ENCODE assay signal across 8 cellular contexts in the genomic region with DNA sequence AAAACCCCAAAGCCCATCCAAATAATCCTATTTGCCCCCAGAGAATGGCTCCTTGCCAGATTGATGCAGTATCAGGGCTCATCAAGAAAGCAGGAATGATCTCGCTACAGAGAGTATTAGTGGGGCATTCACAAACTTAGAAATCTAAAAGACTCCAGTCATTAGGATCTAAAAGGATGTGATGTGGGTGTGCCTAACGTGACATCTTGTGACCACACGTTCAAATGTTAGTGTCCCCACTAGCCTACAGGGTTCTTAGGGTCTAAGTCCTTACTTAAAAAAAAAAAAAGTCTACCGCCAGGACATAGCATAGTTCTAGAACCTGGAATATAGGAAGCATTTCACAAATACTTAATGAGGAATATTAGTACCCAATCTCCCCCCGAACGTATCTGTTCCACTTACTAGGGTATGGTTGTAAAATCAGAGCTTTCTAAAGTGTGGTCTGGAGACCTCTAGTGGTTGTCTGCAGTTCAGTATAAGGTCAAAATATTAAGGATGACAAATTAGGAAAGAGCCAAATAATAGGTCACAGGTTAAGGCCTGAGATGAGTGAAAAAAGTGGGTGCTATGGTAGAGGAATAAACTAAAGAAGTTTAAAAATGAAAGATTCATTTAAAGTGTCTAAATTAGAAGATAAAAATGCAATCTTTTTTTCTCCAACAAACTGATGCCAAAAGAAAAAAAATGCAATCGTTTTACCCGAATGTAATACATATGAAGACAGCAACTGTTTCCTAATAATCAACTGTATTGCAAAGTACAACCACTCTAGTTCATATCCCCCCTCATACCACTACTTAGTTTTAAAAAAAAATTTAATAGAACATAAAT. TPM values are rescaled to one million over a fixed set of nuclear protein-coding genes. Genes with fewer than 3 reads are reported as not detected.
A peak's percentile ranks its signal among the peaks of the same experiment; 100 is the strongest.
DNase-seq lines count a peak whose midpoint lies in the region; ATAC-seq, FAIRE-seq and TF ChIP-seq lines count a peak whose summit lies in the region.

No MANE protein-coding gene starts in this region.

- H3K36me3 ChIP-seq in neuronal stem cell (replicated peaks in 1 of 2; ENCODE audit: control insufficient read depth in 2 of 2, insufficient read depth in 2 of 2, low read length in 2 of 2), result no peaks in the 10 kb centered on the region

- no peak overlapping the region for H3K23ac ChIP-seq in neuronal stem cell (ENCODE audit: low read depth, low read length, poor library complexity)

- DNase-seq in A549 (ENCODE audit: low read depth in 1 of 2, low spot score in 1 of 2), result peak; percentile 24 to 49
- DNase-seq in GM12891 (ENCODE audit: insufficient read length, low spot score), result no peak
- DNase-seq in NCI-H460 (ENCODE audit: extremely low read depth, low read depth), result peak; percentile 24
- DNase-seq in chondrocyte (ENCODE audit: low spot score), result no peak
- peak; percentile 11 for DNase-seq in neuronal stem cell (ENCODE audit: low spot score)
- DNase-seq in NCI-H128 (lab: John Stamatoyannopoulos, UW; ENCODE audit: unreplicated experiment), result no peak

- peak; percentile 88 to 94 for ATAC-seq in A549
- no peak for ATAC-seq in GM19035 (IDR thresholded peaks at IDR 0.05; ENCODE audit: unreplicated experiment)
- ATAC-seq in HG03432 (IDR thresholded peaks at IDR 0.05; ENCODE audit: unreplicated experiment), result no peak

- H2AK5ac ChIP-seq in neuronal stem cell (ENCODE audit: low read depth, low read length), result no peak overlapping the region

- no peaks in the 10 kb centered on the region for H3K79me1 ChIP-seq in neuronal stem cell (ENCODE audit: low read depth, low read length)

- H3K9me3 ChIP-seq in A549 (no peaks in the 10 kb centered on the region), neuronal stem cell (replicated peaks in 1 of 2; ENCODE audit: control insufficient read depth in 2 of 2, insufficient read depth in 1 of 2, low read depth in 1 of 2, low read length in 2 of 2) (no peaks in the 10 kb centered on the region)

- no peak overlapping the region for H3K9ac ChIP-seq in neuronal stem cell (ENCODE audit: low read depth, low read length, poor library complexity)

- H3K27me3 Mint-ChIP-seq in chondrocyte (ENCODE audit: low read depth), result no peaks in the 10 kb centered on the region

- POLR2A ChIA-PET in A549 (lab: Yijun Ruan, JAX), result interaction anchor here (0.6 kb wide), 2 partner anchors 115 to 150 kb away, joined by 6 to 7 read pairs; no protein-coding TSS in a partner anchor

- H2BK15ac ChIP-seq in neuronal stem cell (ENCODE audit: low read length), result no peak overlapping the region

- peak; percentile 71 to 79 for TF ChIP-seq RAD21 in A549 (conservative IDR thresholded peaks at IDR 0.05 in 1 of 2, IDR thresholded peaks at IDR 0.05 in 1 of 2)

- H2BK120ac ChIP-seq in neuronal stem cell (ENCODE audit: low read depth, low read length), result no peak overlapping the region

- no peak overlapping the region for H4K91ac ChIP-seq in neuronal stem cell (ENCODE audit: low read depth, low read length, poor library complexity)

- no peak overlapping the region for H2BK5ac ChIP-seq in neuronal stem cell (ENCODE audit: low read length)

- H2AFZ ChIP-seq in neuronal stem cell (ENCODE audit: low read length), result no peak overlapping the region

- H3K4me2 ChIP-seq in A549 (no peak overlapping the region), neuronal stem cell (ENCODE audit: insufficient read depth, low read length, poor library complexity, severe bottlenecking) (no peak overlapping the region)

- H3K4ac ChIP-seq in neuronal stem cell (ENCODE audit: low read length), result no peak overlapping the region

- H3K18ac ChIP-seq in neuronal stem cell (ENCODE audit: low read length), result no peak overlapping the region

- H3K27ac ChIP-seq in A549 (no peak overlapping the region), neuronal stem cell (replicated peaks; ENCODE audit: low read length) (no peak overlapping the region)

- no peaks in the 10 kb centered on the region for H3K36me3 Mint-ChIP-seq in chondrocyte (ENCODE audit: low read depth)

- TF ChIP-seq EP300 in A549 (IDR thresholded peaks at IDR 0.05), result no peak

- no peak overlapping the region for H3K27ac Mint-ChIP-seq in chondrocyte (ENCODE audit: unreplicated experiment)

- no peak overlapping the region for H3K14ac ChIP-seq in neuronal stem cell (ENCODE audit: low read length)

- 60% methylated on average over 8 of the region's 8 CpGs for WGBS in A549 (ENCODE audit: missing lambda C conversion rate)
- WGBS in neuronal stem cell (ENCODE audit: extremely low coverage in 2 of 2, insufficient read length in 2 of 2, insufficient replicate concordance in 1 of 2), 2 donors, result no CpG with 5 or more reads among the region's 8 CpGs

- TF ChIP-seq CTCF in A549 (IDR thresholded peaks at IDR 0.05), result peak; percentile 85
- TF ChIP-seq CTCF in chondrocyte (IDR thresholded peaks at IDR 0.05), result peak; percentile 88

- CTCF ChIA-PET in A549 (lab: Yijun Ruan, JAX), result interaction anchor here (0.5 to 4.3 kb wide), 18 partner anchors 8 to 1069 kb away, joined by 3 to 51 read pairs (median 3); no protein-coding TSS in a partner anchor

- H3K4me3 ChIP-seq in A549 (no peak overlapping the region), neuronal stem cell (ENCODE audit: low read length in 2 of 2) (no peak overlapping the region)

- peak; percentile 97 for FAIRE-seq in A549 (lab: Jason Lieb, UNC)
- FAIRE-seq in GM12891 (lab: Jason Lieb, UNC), result peak; percentile 40

- no peak overlapping the region for H4K8ac ChIP-seq in neuronal stem cell (ENCODE audit: low read depth, low read length)

- no peaks in the 10 kb centered on the region for H3K27me3 ChIP-seq in neuronal stem cell (ENCODE audit: control insufficient read depth in 3 of 3, insufficient read depth in 3 of 3, low read depth in 1 of 3, low read length in 3 of 3)

- H3K9me3 Mint-ChIP-seq in chondrocyte (ENCODE audit: low read depth), result no peaks in the 10 kb centered on the region

- H3K4me1 ChIP-seq in A549, result no peaks in the 10 kb centered on the region
- peaks cover 0 to 18% of the 10 kb centered on the region in 2 donors for H3K4me1 ChIP-seq in neuronal stem cell (ENCODE audit: control insufficient read depth in 2 of 2, insufficient read depth in 1 of 2, low read depth in 1 of 2, low read length in 2 of 2)

- no peak overlapping the region for H2BK12ac ChIP-seq in neuronal stem cell (ENCODE audit: low read length)

- no peak overlapping the region for H3K4me3 Mint-ChIP-seq in chondrocyte (ENCODE audit: unreplicated experiment)

- no peak for TF ChIP-seq POLR2A in A549 (IDR thresholded peaks at IDR 0.05; ENCODE audit: low read length)
- TF ChIP-seq POLR2A in GM12891 (IDR thresholded peaks at IDR 0.05; ENCODE audit: low read depth, low read length), result no peak

- H3K4me1 Mint-ChIP-seq in chondrocyte (ENCODE audit: low read depth), result peaks cover 7% of the 10 kb centered on the region

TF ChIP-seq in A549, 52 proteins besides CTCF, POLR2A, EP300 and RAD21:
- TF ChIP-seq SMC3 (IDR thresholded peaks at IDR 0.05) (peak; percentile 69), CBX8 (IDR thresholded peaks at IDR 0.05) (no peak), FOSL2 (IDR thresholded peaks at IDR 0.05) (no peak), FOSL2 (CRISPR knock-in tag; IDR thresholded peaks at IDR 0.05) (no peak)

TF ChIP-seq in GM12891, 5 proteins besides CTCF, POLR2A, EP300 and RAD21:
- no peak for TF ChIP-seq PAX5 (IDR thresholded peaks at IDR 0.05; ENCODE audit: insufficient read depth, low read length, severe bottlenecking)
- TF ChIP-seq SPI1 (IDR thresholded peaks at IDR 0.05; ENCODE audit: low read depth, low read length), result no peak
- TF ChIP-seq POLR2AphosphoS5 (IDR thresholded peaks at IDR 0.05; ENCODE audit: low read depth, low read length), result no peak

RNA-seq across cellular contexts. Expression of a gene that starts 4.2 kb away (rescaled TPM):
- polyA plus RNA-seq in A549 (2011; rRNA removed) (0.01 TPM in 1 of 2 replicates, not detected in the other), A549 (2017; fragmentation: RNase III; extraction: RNeasy Plus Mini Kit Qiagen cat#74134 plus additional on column Dnase treatment) (not detected in 3 replicates)
- polyA plus RNA-seq in A549 (2012; cell fraction: cytosol; rRNA removed), result 0.01 TPM in 1 of 2 replicates, not detected in the other
- polyA plus RNA-seq in A549 (2012; cell fraction: nucleus; rRNA removed), result 0.02 TPM in 1 of 2 replicates, not detected in the other
- not detected in 2 replicates for polyA minus RNA-seq in A549 (2011; rRNA and poly(A)+ RNA removed)
- 0.04 TPM for polyA plus RNA-seq in GM12891 (2012; ENCODE audit: low read depth, missing spikeins)
- not detected in 2 replicates for total RNA-seq in NCI-H460 (2014; rRNA removed; shearing (Covaris generic))
- not detected in 2 replicates for polyA plus RNA-seq in NCI-H460 (2014; cell fraction: nucleus; rRNA removed)
- not detected in 3 replicates for total RNA-seq in chondrocyte
- polyA plus RNA-seq in neuronal stem cell (2013, experiment 1 of 2), result not detected
- polyA plus RNA-seq in neuronal stem cell (2013, experiment 2 of 2), result not detected

Comparison
In these comparisons a context has a peak if more than half of its experiments do, and no peak if none do; other contexts are left out.
1. ATAC-seq: peak in A549 (2 of 2); none in GM19035 (single experiment) and HG03432 (single experiment).
2. DNase-seq: peak in A549 (2 of 2), NCI-H460 (single experiment) and neuronal stem cell (single experiment); none in GM12891 (single experiment), chondrocyte (single experiment) and NCI-H128 (single experiment).